ENCODE assay signal across 20 cellular contexts in the genomic region with DNA sequence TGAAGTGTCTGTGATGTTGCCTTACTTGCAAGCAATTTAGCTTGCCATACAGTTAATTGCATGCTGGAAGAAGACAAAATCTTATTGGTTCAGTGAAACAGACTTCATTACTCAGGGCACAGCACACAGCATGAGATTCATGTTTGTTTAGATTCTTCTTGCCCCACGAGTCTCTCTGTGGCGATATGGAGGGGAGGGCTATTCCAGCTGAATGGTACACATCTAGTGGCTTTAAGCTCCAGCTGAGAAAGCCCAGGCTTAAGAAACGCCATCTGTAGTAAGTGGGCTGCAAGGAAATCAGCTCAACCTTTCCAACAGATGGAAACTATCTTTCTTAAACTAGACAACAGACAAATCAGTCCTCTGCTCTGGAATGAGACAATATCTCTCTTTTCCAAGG.
DNase-seq lines count a peak whose midpoint lies in the region; ATAC-seq, FAIRE-seq and TF ChIP-seq lines count a peak whose summit lies in the region.
"Had no signal": no experiment of that assay in that cellular context is flagged by ENCODE, and none has a peak within 500 bp of the region (broad histone marks: within the 10 kb centered on the region; RNA-seq: fewer than 3 reads in every experiment).

No MANE protein-coding gene starts in this region.

- H3K4me1 ChIP-seq in lower lobe of right lung, result no peaks in the 10 kb centered on the region
- H3K4me1 ChIP-seq: BLaER1 treated with 17β-estradiol and CSF1 and Interleukin-3, amounts not matched to agents 10 nM and 100 nM; Peyer's patch had no signal

- peaks cover 6% of the 10 kb centered on the region; the same call in 1 of the 2 replicates for H3K4me1 Mint-ChIP-seq in HFFc6 (ENCODE audit: low read depth)

- no peaks in the 10 kb centered on the region for H3K27me3 Mint-ChIP-seq in HFFc6 (ENCODE audit: insufficient read depth)

- H3K27me3 ChIP-seq in lower lobe of right lung (ENCODE audit: low read depth), result no peaks in the 10 kb centered on the region
- H3K27me3 ChIP-seq: BLaER1 treated with 17β-estradiol and CSF1 and Interleukin-3, amounts not matched to agents 10 nM and 100 nM; Peyer's patch had no signal

- H3K27ac ChIP-seq in lower lobe of right lung, result no peak overlapping the region
- H3K27ac ChIP-seq: BLaER1 treated with 17β-estradiol and CSF1 and Interleukin-3, amounts not matched to agents 10 nM and 100 nM; GM23248; Peyer's patch had no signal

- no peak overlapping the region; the same call in 1 of the 2 replicates for H3K4me3 Mint-ChIP-seq in HFFc6
- H3K4me3 Mint-ChIP-seq: CD8-positive, alpha-beta T cell had no signal

- TF ChIP-seq CTCF in choroid plexus epithelial cell (conservative IDR thresholded peaks at IDR 0.05; ENCODE audit: low read depth, low read length), result no peak
- TF ChIP-seq CTCF in HFFc6 (IDR thresholded peaks at IDR 0.05), result no peak
- TF ChIP-seq CTCF in lower lobe of right lung (IDR thresholded peaks at IDR 0.05), result no peak

- H3K9me3 Mint-ChIP-seq in HFFc6, result peaks cover 22% of the 10 kb centered on the region
- H3K9me3 Mint-ChIP-seq: CD8-positive, alpha-beta T cell had no signal

- peak; percentile 52 for FAIRE-seq in H54 (lab: Jason Lieb, UNC)
- FAIRE-seq: G401.6 had no signal

- DNase-seq in H54 (ENCODE audit: insufficient read length, low spot score) (no peak), NCI-H82 (lab: John Stamatoyannopoulos, UW) (peak; percentile 77), choroid plexus epithelial cell (ENCODE audit: low read depth) (peak; percentile 67), non-pigmented ciliary epithelial cell (ENCODE audit: low read depth) (peak; percentile 6), HFFc6 (no peak), NCI-H774 (lab: John Stamatoyannopoulos, UW) (no peak), lower lobe of right lung (no peak), NOMO-1 treated with DMSO at 0.1 percent for 48 hours (lab: John Stamatoyannopoulos, UW; ENCODE audit: unreplicated experiment) (no peak)
- DNase-seq: CD8-positive, alpha-beta T cell; DMS79 treated with DMSO at 0.1 percent for 48 hours; GM23248; KG1; NCI-H1417 treated with DMSO at 0.1 percent for 48 hours; NCI-H187 treated with DMSO at 0.1 percent for 48 hours; NCI-H345; NCI-H524 treated with DMSO at 0.1 percent for 48 hours; Peyer's patch had no signal

- TF ChIP-seq POLR2A in H54 (IDR thresholded peaks at IDR 0.05; ENCODE audit: low read depth, low read length), result no peak

- no peaks in the 10 kb centered on the region; the same call in 1 of the 2 replicates for H3K36me3 Mint-ChIP-seq in HFFc6 (ENCODE audit: low read depth)
- H3K36me3 Mint-ChIP-seq: CD8-positive, alpha-beta T cell had no signal

- H3K36me3 ChIP-seq in lower lobe of right lung, result no peaks in the 10 kb centered on the region
- H3K36me3 ChIP-seq: BLaER1 treated with 17β-estradiol and CSF1 and Interleukin-3, amounts not matched to agents 10 nM and 100 nM; Peyer's patch had no signal

- no peak for ATAC-seq in lower lobe of right lung
- ATAC-seq: CD8-positive, alpha-beta T cell; Right ventricle myocardium inferior had no signal

- intact Hi-C loops in lower lobe of right lung (cut with DNase I), result no loop called here

- peaks cover 4% of the 10 kb centered on the region for H3K9me3 ChIP-seq in lower lobe of right lung
- H3K9me3 ChIP-seq: Peyer's patch had no signal

- H3K4me3 ChIP-seq in choroid plexus epithelial cell (ENCODE audit: low read depth, low read length) (no peak overlapping the region), lower lobe of right lung (no peak overlapping the region)
- H3K4me3 ChIP-seq: BLaER1 treated with 17β-estradiol and CSF1 and Interleukin-3, amounts not matched to agents 10 nM and 100 nM; GM23248; Peyer's patch had no signal

- H3K27ac Mint-ChIP-seq in HFFc6, result no peak overlapping the region; the same call in 1 of the 2 replicates
- H3K27ac Mint-ChIP-seq: CD8-positive, alpha-beta T cell had no signal

Comparison
In these comparisons a context has a peak if more than half of its experiments do, and no peak if none do; other contexts are left out.
1. DNase-seq: peak in NCI-H82 (single experiment), choroid plexus epithelial cell (single experiment) and non-pigmented ciliary epithelial cell (single experiment); none in H54 (single experiment), HFFc6 (single experiment), NCI-H774 (single experiment), lower lobe of right lung (single experiment) and NOMO-1 treated with DMSO at 0.1 percent for 48 hours (single experiment).